In genomic region chr16:85557083-85557975, GRCh38 we compare ENCODE assay signal across 8 cellular contexts. TPM values are rescaled to one million over a fixed set of nuclear protein-coding genes. Genes with fewer than 3 reads are reported as not detected.
DNase-seq lines count a peak whose midpoint lies in the region; ATAC-seq, FAIRE-seq and TF ChIP-seq lines count a peak whose summit lies in the region.

No MANE protein-coding gene starts in this region.

- peaks cover 4% of the 10 kb centered on the region for H3K27me3 Mint-ChIP-seq in astrocyte (ENCODE audit: low read depth, unreplicated experiment)

- no peak for DNase-seq in AG09319 (ENCODE audit: extremely low read depth, low read depth)
- DNase-seq in PC-3: peak; percentile 27
- DNase-seq in astrocyte (ENCODE audit: low read depth): no peak
- DNase-seq in keratinocyte (ENCODE audit: low read depth, low spot score): no peak
- DNase-seq in stimulated activated CD4-positive, alpha-beta T cell treated with anti-CD3 and anti-CD28 coated beads, TNF-alpha, amount 100 ng/mL, for 4 hours (ENCODE audit: low read depth in 3 of 3): peak in 2 of 3 experiments; percentile 34 to 37
- DNase-seq in NCI-H2227 (lab: John Stamatoyannopoulos, UW; ENCODE audit: unreplicated experiment): no peak
- no peak for DNase-seq in amniotic stem cell (lab: John Stamatoyannopoulos, UW)

- H3K4me2 ChIP-seq in PC-3 (ENCODE audit: low read length) (peak overlapping the region; percentile 93), astrocyte (ENCODE audit: low read length) (peak overlapping the region; percentile 99), keratinocyte (ENCODE audit: control insufficient read depth, extremely low read depth, insufficient read depth, low read depth, low read length) (peak overlapping the region; percentile 92)

- CTCF ChIA-PET in PC-3 (lab: Charles Lee): interaction anchor here (0.6 to 1.3 kb wide), 10 partner anchors 12 to 393 kb away, joined by 3 to 9 read pairs (median 5); partner anchors contain the start of gene GSE1

- H3K4me3 ChIP-seq in PC-3 (ENCODE audit: low read length) (peak overlapping the region; percentile 91), astrocyte (ENCODE audit: insufficient read depth, low read depth, low read length) (peak overlapping the region; percentile 65), keratinocyte (ENCODE audit: control insufficient read depth in 2 of 3, extremely low read depth in 1 of 3, insufficient read depth in 2 of 3, low read depth in 1 of 3, low read length in 3 of 3) (peak overlapping the region; percentile 39 to 89 (median 60))

- no peaks in the 10 kb centered on the region for H3K9me2 ChIP-seq in PC-3 (replicated peaks; ENCODE audit: low read length)

- dilution Hi-C loops in keratinocyte (cut with MboI; ENCODE audit: extremely low pct_ligation_motif_present, low sequenced_read_pairs): no loop called here

- TF ChIP-seq CTCF in AG09319 (IDR thresholded peaks at IDR 0.05; ENCODE audit: low read depth, low read length) (peak; percentile 19), PC-3 (conservative IDR thresholded peaks at IDR 0.05; ENCODE audit: low read depth, low read length) (peak; percentile 32; the same call in 1 of the 2 replicates), astrocyte (IDR thresholded peaks at IDR 0.05; ENCODE audit: insufficient read depth, low read depth, low read length) (no peak), keratinocyte (optimal IDR thresholded peaks at IDR 0.05 in 1 of 3, IDR thresholded peaks at IDR 0.05 in 1 of 3, conservative IDR thresholded peaks at IDR 0.05 in 1 of 3; ENCODE audit: extremely low read depth in 1 of 3, insufficient read depth in 2 of 3, low read length in 3 of 3) (peak in 2 of 3 experiments; percentile 1 to 11)

- no peaks in the 10 kb centered on the region for H3F3A ChIP-seq in PC-3 (ENCODE audit: low read length, unreplicated experiment)

- peak overlapping the region; percentile 67 for H2AFZ ChIP-seq in PC-3 (ENCODE audit: low read length)
- no peak overlapping the region for H2AFZ ChIP-seq in astrocyte (ENCODE audit: low read depth, low read length)
- H2AFZ ChIP-seq in keratinocyte (ENCODE audit: control insufficient read depth, low read length): peak overlapping the region; percentile 42

- POLR2A ChIA-PET in PC-3 (lab: Charles Lee; ENCODE audit: unreplicated experiment): no interaction called here

- H3K79me2 ChIP-seq in PC-3 (ENCODE audit: low read length): peaks cover 26% of the 10 kb centered on the region
- peaks cover 44% of the 10 kb centered on the region for H3K79me2 ChIP-seq in astrocyte (ENCODE audit: insufficient read depth, low read length)
- H3K79me2 ChIP-seq in keratinocyte (ENCODE audit: control insufficient read depth, insufficient read depth, low read length): peaks cover 2% of the 10 kb centered on the region

- H3K9me3 ChIP-seq in PC-3 (ENCODE audit: low read length) (no peaks in the 10 kb centered on the region), astrocyte (ENCODE audit: insufficient read depth, low read depth, low read length) (no peaks in the 10 kb centered on the region), keratinocyte (ENCODE audit: control insufficient read depth, low read depth, low read length) (no peaks in the 10 kb centered on the region)

- H3K27ac ChIP-seq in PC-3 (ENCODE audit: low read length) (peak overlapping the region; percentile 39), astrocyte (ENCODE audit: low read depth, low read length) (no peak overlapping the region), keratinocyte (ENCODE audit: control insufficient read depth, insufficient read depth, low read length) (peak overlapping the region; percentile 33)

- no TSS peak for BruUV-seq in PC-3 (replicated peaks; lab: Mats Ljungman, UMichigan)

- H3K36me3 Mint-ChIP-seq in astrocyte (ENCODE audit: low read depth, unreplicated experiment): no peaks in the 10 kb centered on the region

- peaks cover 14% of the 10 kb centered on the region for H3K4me1 Mint-ChIP-seq in astrocyte (ENCODE audit: low read depth, unreplicated experiment)

- intact Hi-C loops in PC-3 (cut with micrococcal nuclease): loop anchor here (1.0 to 10.0 kb wide), 2 partner anchors 53 to 133 kb away; no protein-coding TSS in a partner anchor

- no peaks in the 10 kb centered on the region for H3K27me3 ChIP-seq in PC-3 (ENCODE audit: low read length)
- H3K27me3 ChIP-seq in astrocyte (ENCODE audit: insufficient read depth, low read length): no peaks in the 10 kb centered on the region
- H3K27me3 ChIP-seq in keratinocyte (ENCODE audit: control insufficient read depth, extremely low read depth, insufficient read depth, low read length): no peaks in the 10 kb centered on the region

- H3K9ac ChIP-seq in PC-3 (ENCODE audit: low read length) (peak overlapping the region; percentile 46), astrocyte (ENCODE audit: low read length) (peak overlapping the region; percentile 80), keratinocyte (ENCODE audit: control insufficient read depth, extremely low read depth, insufficient read depth, low read length) (peak overlapping the region; percentile 72)

- H3K36me3 ChIP-seq in PC-3 (ENCODE audit: low read depth, low read length): no peaks in the 10 kb centered on the region
- H3K36me3 ChIP-seq in astrocyte (ENCODE audit: insufficient read depth, low read length): no peaks in the 10 kb centered on the region
- no peaks in the 10 kb centered on the region for H3K36me3 ChIP-seq in keratinocyte (ENCODE audit: control insufficient read depth in 2 of 2, extremely low read depth in 1 of 2, insufficient read depth in 2 of 2, low read length in 2 of 2)

- H3K27ac Mint-ChIP-seq in astrocyte (ENCODE audit: unreplicated experiment): peak overlapping the region; percentile 55

- FAIRE-seq in astrocyte (lab: Jason Lieb, UNC): no peak
- no peak for FAIRE-seq in keratinocyte (lab: Jason Lieb, UNC)

- H3K4me1 ChIP-seq in PC-3 (ENCODE audit: insufficient read depth, low read length) (peaks cover 26% of the 10 kb centered on the region), astrocyte (ENCODE audit: insufficient read depth, low read length) (peaks cover 19% of the 10 kb centered on the region), keratinocyte (ENCODE audit: control insufficient read depth, extremely low read depth, insufficient read depth, low read length) (peaks cover 24% of the 10 kb centered on the region)

- peak overlapping the region; percentile 84 for H3K4me3 Mint-ChIP-seq in astrocyte (ENCODE audit: unreplicated experiment)

- H4K20me1 ChIP-seq in PC-3 (ENCODE audit: low read length): no peaks in the 10 kb centered on the region
- peaks cover 54% of the 10 kb centered on the region for H4K20me1 ChIP-seq in astrocyte (ENCODE audit: insufficient read depth, low read length)
- no peaks in the 10 kb centered on the region for H4K20me1 ChIP-seq in keratinocyte (ENCODE audit: control insufficient read depth, extremely low read depth, insufficient read depth, low read length)

- H3K9me3 Mint-ChIP-seq in astrocyte (ENCODE audit: unreplicated experiment): no peaks in the 10 kb centered on the region

- no peaks in the 10 kb centered on the region for H3K9me1 ChIP-seq in keratinocyte (ENCODE audit: control insufficient read depth, extremely low read depth, insufficient read depth, low read length)

- peak; percentile 25 for ATAC-seq in GM21515 (IDR thresholded peaks at IDR 0.05; ENCODE audit: unreplicated experiment)
- peak; percentile 14; the same call in 1 of the 2 replicates for ATAC-seq in PC-3

RNA-seq across cellular contexts. Expression of gene GSE1, which starts 55.8 kb away (rescaled TPM):
- total RNA-seq in PC-3 (2014; rRNA removed) (38.4 and 60.8 TPM in 2 replicates), astrocyte (30.1 and 35.0 TPM in 2 replicates)
- 4.3 to 6.2 TPM (median 5.0 TPM) in 3 replicates for polyA plus RNA-seq in keratinocyte
- 16.7 TPM for polyA plus RNA-seq in keratinocyte (2011; ENCODE audit: low read depth)
- 5.7 and 5.8 TPM in 2 replicates for polyA plus RNA-seq in keratinocyte (2011; cell fraction: cytosol; rRNA removed)
- 25.5 and 27.8 TPM in 2 replicates for polyA plus RNA-seq in keratinocyte (2011; cell fraction: nucleus; rRNA removed)
- 5.8 and 16.8 TPM in 2 replicates for polyA plus RNA-seq in keratinocyte (2012; ENCODE audit: low replicate concordance)
- polyA minus RNA-seq in keratinocyte: 6.8 to 9.9 TPM (median 9.3 TPM) in 3 replicates
- polyA minus RNA-seq in keratinocyte (2011; cell fraction: cytosol; rRNA and poly(A)+ RNA removed): 11.3 TPM
- 22.2 and 29.6 TPM in 2 replicates for polyA minus RNA-seq in keratinocyte (2011; cell fraction: nucleus; rRNA and poly(A)+ RNA removed)

Comparison
In these comparisons a context has a peak if more than half of its experiments do, and no peak if none do; other contexts are left out.
1. DNase-seq: peak in PC-3 (single experiment) and stimulated activated CD4-positive, alpha-beta T cell treated with anti-CD3 and anti-CD28 coated beads, TNF-alpha, amount 100 ng/mL, for 4 hours (2 of 3); none in AG09319 (single experiment), astrocyte (single experiment), keratinocyte (single experiment), NCI-H2227 (single experiment) and amniotic stem cell (single experiment).
2. Peak in every context shown above with its lines, with median percentiles within 50 percentile points of each other: H3K4me2 ChIP-seq, H3K4me3 ChIP-seq and H3K9ac ChIP-seq.